In the genomic region with DNA sequence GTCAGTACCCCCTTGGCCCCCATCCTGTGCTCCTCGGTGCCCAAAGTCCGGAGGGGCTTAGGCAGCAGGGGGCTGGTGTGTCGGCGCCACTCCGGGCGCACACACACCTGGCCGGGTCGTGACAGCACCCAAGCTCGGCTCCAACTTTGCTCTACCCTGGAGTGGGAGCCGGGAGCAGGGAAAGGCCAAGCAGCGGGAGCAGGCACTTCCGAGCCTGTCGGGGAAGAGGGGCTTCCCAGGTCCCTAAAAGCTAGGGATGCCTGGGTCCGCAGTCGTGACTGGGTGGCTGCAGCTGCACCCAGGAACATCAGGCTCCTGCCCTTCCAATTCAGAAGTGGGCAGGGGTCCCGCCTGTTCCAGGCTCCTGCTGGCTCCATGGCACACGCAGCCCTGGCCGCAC, we compare ENCODE assay signal across 21 cellular contexts. TPM values are rescaled to one million over a fixed set of nuclear protein-coding genes. Genes with fewer than 3 reads are reported as not detected.
DNase-seq lines count a peak whose midpoint lies in the region; ATAC-seq, FAIRE-seq and TF ChIP-seq lines count a peak whose summit lies in the region.
"Had no signal": no experiment of that assay in that cellular context is flagged by ENCODE, and none has a peak within 500 bp of the region (broad histone marks: within the 10 kb centered on the region; RNA-seq: fewer than 3 reads in every experiment).

No MANE protein-coding gene starts in this region.

- H3K27ac ChIP-seq in GM23338 (ENCODE audit: low read depth), result no peak overlapping the region
- no peak overlapping the region for H3K27ac ChIP-seq in small intestine (ENCODE audit: low read depth in 1 of 2, low read length in 1 of 2)
- no peak overlapping the region for H3K27ac ChIP-seq in sigmoid colon
- H3K27ac ChIP-seq: C4-2B had no signal

- peak; percentile 40 for ATAC-seq in GM23338
- no peak for ATAC-seq in stimulated activated memory B cell treated with anti-CD40 and anti-IgM and Interleukin-4, amounts not matched to agents 10 μg/mL and 1 μg/mL and 100 μg/mL, for 72 hours
- ATAC-seq in GM18519 (IDR thresholded peaks at IDR 0.05; ENCODE audit: low FRiP score, unreplicated experiment), result no peak
- ATAC-seq: CD8-positive, alpha-beta T cell; HCT116 had no signal

- H2AFZ ChIP-seq in GM23338, result no peak overlapping the region

- H3K4me3 ChIP-seq in GM23338 (no peak overlapping the region), small intestine (ENCODE audit: low read depth in 1 of 2, low read length in 2 of 2) (no peak overlapping the region), sigmoid colon (no peak overlapping the region)

- H3K9me3 Mint-ChIP-seq in GM23338, result no peaks in the 10 kb centered on the region
- no peaks in the 10 kb centered on the region for H3K9me3 Mint-ChIP-seq in activated T-helper 1 cell treated with anti-CD3 and anti-CD28 coated beads, Interleukin-12 subunit alpha, Interleukin-12 subunit beta, Interleukin-2, Interleukin-4 antibody, amounts not matched to agents 30 ng/mL and 10 ng/mL and 1 ng/mL, durations not matched to agents 14 hours and 24 hours and 36 hours
- H3K9me3 Mint-ChIP-seq in stimulated activated memory B cell treated with anti-CD40 and anti-IgM and Interleukin-4, amounts not matched to agents 10 μg/mL and 1 μg/mL and 100 μg/mL, for 72 hours, result no peaks in the 10 kb centered on the region
- H3K9me3 Mint-ChIP-seq: CD8-positive, alpha-beta T cell had no signal

- intact Hi-C loops in activated T-helper 1 cell treated with anti-CD3 and anti-CD28 coated beads, Interleukin-12 subunit alpha, Interleukin-12 subunit beta, Interleukin-2, Interleukin-4 antibody, amounts not matched to agents 30 ng/mL and 10 ng/mL and 1 ng/mL, durations not matched to agents 14 hours and 24 hours and 36 hours (cut with micrococcal nuclease), result loop anchor here (10.0 kb wide), 1 partner anchor 1050 kb away; the partner anchor contains the start of gene FAM161A
- intact Hi-C loops in sigmoid colon (cut with DNase I), result no loop called here

- DNase-seq in GM23338 (ENCODE audit: low spot score) (no peak), islet precursor cell (peak; percentile 47), small intestine (no peak), sigmoid colon (no peak)
- no peak for DNase-seq in activated T-helper 1 cell treated with anti-CD3 and anti-CD28 coated beads, Interleukin-12 subunit alpha, Interleukin-12 subunit beta, Interleukin-2, Interleukin-4 antibody, amounts not matched to agents 30 ng/mL and 10 ng/mL and 1 ng/mL, durations not matched to agents 14 hours and 24 hours and 36 hours (ENCODE audit: low spot score)
- DNase-seq: CD8-positive, alpha-beta T cell; COR-L47; DMS153; DMS79 treated with DMSO at 0.1 percent for 48 hours; EL had no signal

- H3K4me3 Mint-ChIP-seq in GM23338, result no peak overlapping the region
- H3K4me3 Mint-ChIP-seq in activated T-helper 1 cell treated with anti-CD3 and anti-CD28 coated beads, Interleukin-12 subunit alpha, Interleukin-12 subunit beta, Interleukin-2, Interleukin-4 antibody, amounts not matched to agents 30 ng/mL and 10 ng/mL and 1 ng/mL, durations not matched to agents 14 hours and 24 hours and 36 hours, result peak overlapping the region; percentile 19
- H3K4me3 Mint-ChIP-seq in stimulated activated memory B cell treated with anti-CD40 and anti-IgM and Interleukin-4, amounts not matched to agents 10 μg/mL and 1 μg/mL and 100 μg/mL, for 72 hours, result no peak overlapping the region
- H3K4me3 Mint-ChIP-seq: B cell; CD8-positive, alpha-beta T cell had no signal

- FAIRE-seq in small intestine (lab: Jason Lieb, UNC), result no peak
- FAIRE-seq: A204.1, D721Med, G401.6, GM12892, GM19239, HTR-8/SVneo had no signal

- H3F3A ChIP-seq in GM23338 (replicated peaks; ENCODE audit: low read depth), result no peaks in the 10 kb centered on the region

- no peaks in the 10 kb centered on the region for H3K9me2 ChIP-seq in GM23338 (ENCODE audit: insufficient read depth)

- H3K79me2 ChIP-seq in GM23338 (replicated peaks; ENCODE audit: insufficient read depth), result no peaks in the 10 kb centered on the region

- no peak for TF ChIP-seq CTCF in GM23338 (conservative IDR thresholded peaks at IDR 0.05; ENCODE audit: low read depth in 2 of 2)
- TF ChIP-seq CTCF in sigmoid colon (IDR thresholded peaks at IDR 0.05), result no peak

- H3K9me3 ChIP-seq in small intestine (ENCODE audit: control insufficient read depth, low read depth) (no peaks in the 10 kb centered on the region), sigmoid colon (no peaks in the 10 kb centered on the region)

- no peak overlapping the region for H3K4me2 ChIP-seq in GM23338

- no peak overlapping the region for H3K27ac Mint-ChIP-seq in GM23338
- H3K27ac Mint-ChIP-seq in activated T-helper 1 cell treated with anti-CD3 and anti-CD28 coated beads, Interleukin-12 subunit alpha, Interleukin-12 subunit beta, Interleukin-2, Interleukin-4 antibody, amounts not matched to agents 30 ng/mL and 10 ng/mL and 1 ng/mL, durations not matched to agents 14 hours and 24 hours and 36 hours, result peak overlapping the region; percentile 56
- peak overlapping the region; percentile 82 for H3K27ac Mint-ChIP-seq in stimulated activated memory B cell treated with anti-CD40 and anti-IgM and Interleukin-4, amounts not matched to agents 10 μg/mL and 1 μg/mL and 100 μg/mL, for 72 hours
- H3K27ac Mint-ChIP-seq: CD8-positive, alpha-beta T cell had no signal

- peaks cover 4% of the 10 kb centered on the region; the same call in 1 of the 3 replicates for H3K36me3 Mint-ChIP-seq in GM23338 (ENCODE audit: low read depth)
- peaks cover 3% of the 10 kb centered on the region for H3K36me3 Mint-ChIP-seq in activated T-helper 1 cell treated with anti-CD3 and anti-CD28 coated beads, Interleukin-12 subunit alpha, Interleukin-12 subunit beta, Interleukin-2, Interleukin-4 antibody, amounts not matched to agents 30 ng/mL and 10 ng/mL and 1 ng/mL, durations not matched to agents 14 hours and 24 hours and 36 hours (ENCODE audit: low read depth)
- H3K36me3 Mint-ChIP-seq in stimulated activated memory B cell treated with anti-CD40 and anti-IgM and Interleukin-4, amounts not matched to agents 10 μg/mL and 1 μg/mL and 100 μg/mL, for 72 hours, result peaks cover 14% of the 10 kb centered on the region

- TF ChIP-seq POLR2A in sigmoid colon (IDR thresholded peaks at IDR 0.05), result no peak

- H3K4me1 Mint-ChIP-seq in GM23338, result peaks cover 14% of the 10 kb centered on the region
- H3K4me1 Mint-ChIP-seq in activated T-helper 1 cell treated with anti-CD3 and anti-CD28 coated beads, Interleukin-12 subunit alpha, Interleukin-12 subunit beta, Interleukin-2, Interleukin-4 antibody, amounts not matched to agents 30 ng/mL and 10 ng/mL and 1 ng/mL, durations not matched to agents 14 hours and 24 hours and 36 hours (ENCODE audit: low read depth), result peaks cover 37% of the 10 kb centered on the region
- H3K4me1 Mint-ChIP-seq in stimulated activated memory B cell treated with anti-CD40 and anti-IgM and Interleukin-4, amounts not matched to agents 10 μg/mL and 1 μg/mL and 100 μg/mL, for 72 hours, result peaks cover 46% of the 10 kb centered on the region

- no peak for TF ChIP-seq EP300 in sigmoid colon (IDR thresholded peaks at IDR 0.05)

- no peaks in the 10 kb centered on the region; the same call in 1 of the 2 replicates for H4K20me1 ChIP-seq in GM23338 (replicated peaks; ENCODE audit: insufficient read depth)

- no peaks in the 10 kb centered on the region for H3K36me3 ChIP-seq in GM23338 (ENCODE audit: insufficient read depth)
- H3K36me3 ChIP-seq in small intestine (ENCODE audit: control insufficient read depth in 2 of 2, insufficient read depth in 2 of 2, low read length in 2 of 2), result no peaks in the 10 kb centered on the region
- peaks cover 0 to 37% (median 2%) of the 10 kb centered on the region in 4 donors for H3K36me3 ChIP-seq in sigmoid colon

- peaks cover 4% of the 10 kb centered on the region for H3K27me3 Mint-ChIP-seq in GM23338 (ENCODE audit: insufficient read depth, low read depth, poor library complexity)
- no peaks in the 10 kb centered on the region for H3K27me3 Mint-ChIP-seq in activated T-helper 1 cell treated with anti-CD3 and anti-CD28 coated beads, Interleukin-12 subunit alpha, Interleukin-12 subunit beta, Interleukin-2, Interleukin-4 antibody, amounts not matched to agents 30 ng/mL and 10 ng/mL and 1 ng/mL, durations not matched to agents 14 hours and 24 hours and 36 hours (ENCODE audit: insufficient read depth)
- no peaks in the 10 kb centered on the region for H3K27me3 Mint-ChIP-seq in stimulated activated memory B cell treated with anti-CD40 and anti-IgM and Interleukin-4, amounts not matched to agents 10 μg/mL and 1 μg/mL and 100 μg/mL, for 72 hours
- H3K27me3 Mint-ChIP-seq: B cell had no signal

- 93 to 95% (median 94%) methylated on average over 12 to 18 of the region's 18 CpGs for WGBS in small intestine, 3 donors
- 95 to 97% methylated on average over 18 of the region's 18 CpGs for WGBS in sigmoid colon, 2 donors

- peaks cover 4% of the 10 kb centered on the region; the same call in 1 of the 2 replicates for H3K4me1 ChIP-seq in GM23338 (ENCODE audit: insufficient read depth)
- H3K4me1 ChIP-seq in small intestine (ENCODE audit: control insufficient read depth in 2 of 2, insufficient read depth in 1 of 2, low read depth in 1 of 2, low read length in 1 of 2), result no peaks in the 10 kb centered on the region
- H3K4me1 ChIP-seq in sigmoid colon, result no peaks in the 10 kb centered on the region

- H3K27me3 ChIP-seq in GM23338 (ENCODE audit: insufficient read depth) (no peaks in the 10 kb centered on the region), small intestine (ENCODE audit: control insufficient read depth in 2 of 2, insufficient read depth in 2 of 2, low read length in 2 of 2) (no peaks in the 10 kb centered on the region), sigmoid colon (no peaks in the 10 kb centered on the region)

TF ChIP-seq in GM23338, 12 proteins besides CTCF, POLR2A, EP300 and RAD21:
- TF ChIP-seq NANOG (IDR thresholded peaks at IDR 0.05; ENCODE audit: borderline replicate concordance) (no peak), EZH2 (IDR thresholded peaks at IDR 0.05; ENCODE audit: low read depth, unreplicated experiment) (no peak)

RNA-seq across cellular contexts. Expression of gene PAPOLG, which starts 48.4 kb away (rescaled TPM):
- 31.2 and 37.6 TPM in 2 replicates for total RNA-seq in GM23338 (2014; rRNA removed; shearing (Covaris generic))
- 11.1 and 13.8 TPM in 2 replicates for polyA plus RNA-seq in GM23338 (2016; fragmentation: Nextera tagmentation; extraction: Ambion mirVana)
- 17.2 and 22.2 TPM in 2 replicates for total RNA-seq in activated T-helper 1 cell treated with anti-CD3 and anti-CD28 coated beads, Interleukin-12 subunit alpha, Interleukin-12 subunit beta, Interleukin-2, Interleukin-4 antibody, amounts not matched to agents 30 ng/mL and 10 ng/mL and 1 ng/mL, durations not matched to agents 14 hours and 24 hours and 36 hours
- 1 to 10 TPM; 2.7 to 3.8 (median 3.5) TPM for polyA plus RNA-seq in small intestine
- 10 to 100 TPM; 10.7 to 16.1 (median 14.0) TPM for total RNA-seq in sigmoid colon
- 1 to 10 TPM; 3.6 to 5.1 (median 4.9) TPM for polyA plus RNA-seq in sigmoid colon
